Comparison of ENCODE assay signal across 29 cellular contexts in the genomic region with DNA sequence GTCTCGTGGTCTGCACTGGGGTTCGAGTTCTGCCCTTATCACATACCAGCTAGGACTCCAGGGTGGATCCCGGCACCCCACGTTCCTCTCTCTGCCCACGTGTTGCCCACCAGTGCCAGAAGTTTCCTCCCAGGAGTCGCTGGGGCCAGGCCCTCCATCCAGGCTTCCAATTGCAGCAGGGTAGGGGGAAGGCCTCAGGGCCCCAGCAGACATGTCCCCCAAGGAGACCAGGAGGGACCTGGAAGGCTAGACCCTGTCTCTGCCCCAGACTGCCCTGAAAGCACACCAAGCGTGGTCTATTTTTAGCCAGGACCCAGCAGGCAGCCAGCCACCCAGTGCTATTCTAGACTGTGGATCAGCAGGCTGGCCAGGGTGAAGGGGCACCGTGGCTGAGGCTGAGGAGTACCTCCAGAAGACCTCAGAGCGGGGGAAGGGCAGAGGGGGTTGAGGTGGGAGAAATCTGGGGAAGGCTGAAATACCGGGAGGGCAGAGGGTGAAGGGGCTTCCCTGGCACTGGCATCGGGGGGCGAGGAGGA. TPM values are rescaled to one million over a fixed set of nuclear protein-coding genes. Genes with fewer than 3 reads are reported as not detected.
DNase-seq lines count a peak whose midpoint lies in the region; ATAC-seq and TF ChIP-seq lines count a peak whose summit lies in the region.
"Had no signal": no experiment of that assay in that cellular context is flagged by ENCODE, and none has a peak within 500 bp of the region (broad histone marks: within the 10 kb centered on the region; RNA-seq: fewer than 3 reads in every experiment).

No MANE protein-coding gene starts in this region.

- WGBS in right cardiac atrium, result 68% methylated on average over 12 of the region's 12 CpGs
- WGBS in stomach, 5 donors, result 71 to 85% (median 84%) methylated on average over 9 to 12 of the region's 12 CpGs

- H3K4me1 ChIP-seq in BLaER1 treated with 17β-estradiol and CSF1 and Interleukin-3, amounts not matched to agents 10 nM and 100 nM, result peaks cover 51 to 100% (median 95%) of the 10 kb centered on the region in 10 experiments
- peaks cover 22% of the 10 kb centered on the region for H3K4me1 ChIP-seq in right cardiac atrium (ENCODE audit: control insufficient read depth, insufficient read depth, low read length)
- peaks cover 82 to 97% of the 10 kb centered on the region in 2 donors for H3K4me1 ChIP-seq in gastrocnemius medialis
- peaks cover 0 to 29% (median 13%) of the 10 kb centered on the region in 4 donors for H3K4me1 ChIP-seq in stomach

- TF ChIP-seq EP300 in stomach (IDR thresholded peaks at IDR 0.05), result no peak

- intact Hi-C loops in right cardiac atrium (cut with DNase I), result no loop called here
- intact Hi-C loops in gastrocnemius medialis (cut with DNase I; ENCODE audit: low total_unique reads), result loop anchor here (10.0 kb wide), 1 partner anchor 1337 kb away; no protein-coding TSS in a partner anchor
- intact Hi-C loops in stomach (cut with DNase I; ENCODE audit: low total_unique reads), result no loop called here

- H3K4me3 Mint-ChIP-seq in brain, result no peak overlapping the region
- H3K4me3 Mint-ChIP-seq in stimulated activated naive CD8-positive, alpha-beta T cell treated with anti-CD3 and anti-CD28 coated beads, Interleukin-15, amount 100 ng/mL, for 72 hours, result no peak overlapping the region
- H3K4me3 Mint-ChIP-seq: activated naive CD8-positive, alpha-beta T cell treated with anti-CD3 and anti-CD28 coated beads, Interleukin-2, amount 10 ng/mL, durations not matched to agents 7 days and 5 days; activated T-helper 1 cell treated with anti-CD3 and anti-CD28 coated beads, Interleukin-12 subunit alpha, Interleukin-12 subunit beta, Interleukin-2, Interleukin-4 antibody, amounts not matched to agents 30 ng/mL and 10 ng/mL and 1 ng/mL, durations not matched to agents 14 hours and 24 hours and 36 hours; CD4-positive, alpha-beta memory T cell had no signal

- no peaks in the 10 kb centered on the region for H3K9me3 ChIP-seq in BLaER1 treated with 17β-estradiol and CSF1 and Interleukin-3, amounts not matched to agents 10 nM and 100 nM (replicated peaks in 1 of 11)
- H3K9me3 ChIP-seq in right cardiac atrium (ENCODE audit: control insufficient read depth, low read length) (no peaks in the 10 kb centered on the region), gastrocnemius medialis (no peaks in the 10 kb centered on the region), stomach (no peaks in the 10 kb centered on the region)
- H3K9me3 ChIP-seq: breast epithelium, mucosa of descending colon had no signal

- H3K27me3 Mint-ChIP-seq in brain, result peaks cover 9% of the 10 kb centered on the region
- H3K27me3 Mint-ChIP-seq in stimulated activated naive CD8-positive, alpha-beta T cell treated with anti-CD3 and anti-CD28 coated beads, Interleukin-15, amount 100 ng/mL, for 72 hours, result no peaks in the 10 kb centered on the region
- H3K27me3 Mint-ChIP-seq: activated naive CD8-positive, alpha-beta T cell treated with anti-CD3 and anti-CD28 coated beads, Interleukin-2, amount 10 ng/mL, durations not matched to agents 7 days and 5 days had no signal

- in situ Hi-C loops in gastrocnemius medialis (cut with MboI; ENCODE audit: low sequenced_read_pairs in 4 of 4), result no loop called here

- ATAC-seq in right cardiac atrium (peak; percentile 51 to 66), gastrocnemius medialis (peak; percentile 65 to 68)
- ATAC-seq in stimulated activated naive CD8-positive, alpha-beta T cell treated with anti-CD3 and anti-CD28 coated beads, Interleukin-15, amount 100 ng/mL, for 72 hours, result no peak
- ATAC-seq: GM12878, HCT116, K562, mucosa of descending colon had no signal

- TF ChIP-seq POLR2A in gastrocnemius medialis (IDR thresholded peaks at IDR 0.05) (peak; percentile 58 to 67), stomach (IDR thresholded peaks at IDR 0.05) (no peak)

- H4K20me1 ChIP-seq in BLaER1 treated with 17β-estradiol and CSF1 and Interleukin-3, amounts not matched to agents 10 nM and 100 nM, result no peaks in the 10 kb centered on the region

- peak overlapping the region in 7 of 11 experiments; percentile 49 to 86 (median 81); a peak in 14 of 22 replicates for H3K27ac ChIP-seq in BLaER1 treated with 17β-estradiol and CSF1 and Interleukin-3, amounts not matched to agents 10 nM and 100 nM
- H3K27ac ChIP-seq in right cardiac atrium (ENCODE audit: low read length), result peak overlapping the region; percentile 71
- peak overlapping the region; percentile 95 to 99 (median 98) for H3K27ac ChIP-seq in gastrocnemius medialis
- no peak overlapping the region for H3K27ac ChIP-seq in stomach
- H3K27ac ChIP-seq: breast epithelium, PC-9 had no signal

- H3K27me3 ChIP-seq in BLaER1 treated with 17β-estradiol and CSF1 and Interleukin-3, amounts not matched to agents 10 nM and 100 nM, result peaks cover 0 to 7% (median 0%) of the 10 kb centered on the region in 11 experiments; a peak in 1 of 22 replicates
- no peaks in the 10 kb centered on the region for H3K27me3 ChIP-seq in right cardiac atrium (ENCODE audit: control insufficient read depth, insufficient read depth)
- no peaks in the 10 kb centered on the region for H3K27me3 ChIP-seq in gastrocnemius medialis
- no peaks in the 10 kb centered on the region for H3K27me3 ChIP-seq in stomach
- H3K27me3 ChIP-seq: breast epithelium had no signal

- H3K4me2 ChIP-seq in BLaER1 treated with 17β-estradiol and CSF1 and Interleukin-3, amounts not matched to agents 10 nM and 100 nM, result peak overlapping the region; percentile 83 to 98 (median 94)
- H3K4me2 ChIP-seq: PC-9 had no signal

- peak overlapping the region; percentile 7 to 91 (median 69) for H3K27ac Mint-ChIP-seq in brain
- peak overlapping the region in 1 of 2 donors; percentile 10 for H3K27ac Mint-ChIP-seq in stimulated activated naive CD8-positive, alpha-beta T cell treated with anti-CD3 and anti-CD28 coated beads, Interleukin-15, amount 100 ng/mL, for 72 hours
- H3K27ac Mint-ChIP-seq: activated naive CD8-positive, alpha-beta T cell treated with anti-CD3 and anti-CD28 coated beads, Interleukin-2, amount 10 ng/mL, durations not matched to agents 7 days and 5 days; activated T-helper 1 cell treated with anti-CD3 and anti-CD28 coated beads, Interleukin-12 subunit alpha, Interleukin-12 subunit beta, Interleukin-2, Interleukin-4 antibody, amounts not matched to agents 30 ng/mL and 10 ng/mL and 1 ng/mL, durations not matched to agents 14 hours and 24 hours and 36 hours; CD4-positive, alpha-beta memory T cell had no signal

- no peaks in the 10 kb centered on the region for H3K36me3 ChIP-seq in BLaER1 treated with 17β-estradiol and CSF1 and Interleukin-3, amounts not matched to agents 10 nM and 100 nM
- H3K36me3 ChIP-seq in gastrocnemius medialis, result no peaks in the 10 kb centered on the region
- H3K36me3 ChIP-seq in stomach, result no peaks in the 10 kb centered on the region
- H3K36me3 ChIP-seq: breast epithelium had no signal

- DNase-seq in right cardiac atrium (peak in 2 of 3 donors; percentile 83), gastrocnemius medialis (peak; percentile 79 to 93), NCI-H82 treated with DMSO at 0.1 percent for 48 hours (lab: John Stamatoyannopoulos, UW; ENCODE audit: unreplicated experiment) (no peak), HuH-7.5 (ENCODE audit: low spot score) (no peak), stomach (no peak)
- DNase-seq in stimulated activated naive CD8-positive, alpha-beta T cell treated with anti-CD3 and anti-CD28 coated beads, Interleukin-15, amount 100 ng/mL, for 72 hours, result no peak
- DNase-seq: activated CD4-positive, alpha-beta T cell treated with anti-CD3 and anti-CD28 coated beads for 1 hour; CD4-positive, alpha-beta memory T cell; dermis blood vessel endothelial cell; DMS53; mucosa of descending colon; NCI-H1694 treated with DMSO at 0.1 percent for 48 hours; NCI-H2227 treated with DMSO at 0.1 percent for 48 hours; PC-9; small intestine; stimulated activated CD4-positive, alpha-beta T cell treated with anti-CD3 and anti-CD28 coated beads, Interleukin-4, amount 100 ng/mL, for 1 hour; T1000 had no signal

- peak overlapping the region in 1 of 10 experiments; percentile 44; a peak in 1 of 20 replicates for H3K4me3 ChIP-seq in BLaER1 treated with 17β-estradiol and CSF1 and Interleukin-3, amounts not matched to agents 10 nM and 100 nM
- H3K4me3 ChIP-seq in right cardiac atrium (ENCODE audit: low read length) (no peak overlapping the region), gastrocnemius medialis (peak overlapping the region in 3 of 4 donors; percentile 31 to 48 (median 40)), stomach (no peak overlapping the region)
- H3K4me3 ChIP-seq: breast epithelium, GM12878, K562, mucosa of descending colon, PC-9 had no signal

- TF ChIP-seq CTCF in brain (conservative IDR thresholded peaks at IDR 0.05) (no peak), gastrocnemius medialis (IDR thresholded peaks at IDR 0.05 in 4 of 5, conservative IDR thresholded peaks at IDR 0.05 in 1 of 5) (no peak), stomach (IDR thresholded peaks at IDR 0.05) (no peak)

- H3K9me3 Mint-ChIP-seq in brain, result peaks cover 0 to 2% (median 0%) of the 10 kb centered on the region in 5 experiments
- H3K9me3 Mint-ChIP-seq in stimulated activated naive CD8-positive, alpha-beta T cell treated with anti-CD3 and anti-CD28 coated beads, Interleukin-15, amount 100 ng/mL, for 72 hours, result no peaks in the 10 kb centered on the region
- H3K9me3 Mint-ChIP-seq: activated naive CD8-positive, alpha-beta T cell treated with anti-CD3 and anti-CD28 coated beads, Interleukin-2, amount 10 ng/mL, durations not matched to agents 7 days and 5 days; activated T-helper 1 cell treated with anti-CD3 and anti-CD28 coated beads, Interleukin-12 subunit alpha, Interleukin-12 subunit beta, Interleukin-2, Interleukin-4 antibody, amounts not matched to agents 30 ng/mL and 10 ng/mL and 1 ng/mL, durations not matched to agents 14 hours and 24 hours and 36 hours; CD4-positive, alpha-beta memory T cell had no signal

- H3K36me3 Mint-ChIP-seq in brain, result no peaks in the 10 kb centered on the region
- H3K36me3 Mint-ChIP-seq: activated naive CD8-positive, alpha-beta T cell treated with anti-CD3 and anti-CD28 coated beads, Interleukin-2, amount 10 ng/mL, durations not matched to agents 7 days and 5 days; CD4-positive, alpha-beta memory T cell had no signal

- H3K4me1 Mint-ChIP-seq in brain, result peaks cover 76% of the 10 kb centered on the region
- H3K4me1 Mint-ChIP-seq in stimulated activated naive CD8-positive, alpha-beta T cell treated with anti-CD3 and anti-CD28 coated beads, Interleukin-15, amount 100 ng/mL, for 72 hours, result no peaks in the 10 kb centered on the region
- H3K4me1 Mint-ChIP-seq: activated naive CD8-positive, alpha-beta T cell treated with anti-CD3 and anti-CD28 coated beads, Interleukin-2, amount 10 ng/mL, durations not matched to agents 7 days and 5 days; CD4-positive, alpha-beta memory T cell had no signal

- peak overlapping the region in 9 of 11 experiments; percentile 23 to 79 (median 64); a peak in 14 of 22 replicates for H3K9ac ChIP-seq in BLaER1 treated with 17β-estradiol and CSF1 and Interleukin-3, amounts not matched to agents 10 nM and 100 nM

RNA-seq across cellular contexts. Expression of a gene that starts 18.8 kb away (rescaled TPM):
- polyA plus RNA-seq in brain (ENCODE audit: insufficient read depth, low read depth, low replicate concordance), result 23.1 TPM
- 100 to 1,000 TPM; 442 to 647 (median 536) TPM for total RNA-seq in right cardiac atrium
- 243 TPM for polyA plus RNA-seq in right cardiac atrium
- total RNA-seq in gastrocnemius medialis, result 100 to 1,000 TPM; 407 to 670 (median 484) TPM
- 100 to 1,000 TPM; 145 to 682 (median 198) TPM for total RNA-seq in stomach
- 10 to 100 TPM; 18.5 to 44.9 (median 33.2) TPM for polyA plus RNA-seq in stomach
- polyA plus RNA-seq: CD4-positive, alpha-beta memory T cell had no signal

RNA-seq across cellular contexts. Expression of a gene that starts 47.4 kb away (rescaled TPM):
- polyA plus RNA-seq in brain (ENCODE audit: insufficient read depth, low read depth, low replicate concordance) (not detected), right cardiac atrium (not detected), stomach (under 1 TPM in 2 of 3 donors, not detected in 1; 0.12 to 0.43 TPM)
- total RNA-seq in right cardiac atrium (not detected), gastrocnemius medialis (under 1 TPM in 1 of 4 donors, not detected in 3; 0.25 TPM), stomach (not detected)
- total RNA-seq: dermis blood vessel endothelial cell, fibroblast of villous mesenchyme, K562, mucosa of descending colon, osteoblast, PC-9, SK-MEL-5 had no signal
- polyA plus RNA-seq: AG04450, K562 had no signal

Comparison
In these comparisons a context has a peak if more than half of its experiments do, and no peak if none do; other contexts are left out.
1. H3K27ac ChIP-seq: peak in BLaER1 treated with 17β-estradiol and CSF1 and Interleukin-3, amounts not matched to agents 10 nM and 100 nM (7 of 11), right cardiac atrium (single experiment) and gastrocnemius medialis (4 of 4); none in stomach (0 of 5).
2. H3K4me3 ChIP-seq: peak in gastrocnemius medialis (3 of 4); none in right cardiac atrium (single experiment) and stomach (0 of 4).
3. DNase-seq: peak in right cardiac atrium (2 of 3) and gastrocnemius medialis (2 of 2); none in NCI-H82 treated with DMSO at 0.1 percent for 48 hours (single experiment), HuH-7.5 (single experiment), stimulated activated naive CD8-positive, alpha-beta T cell treated with anti-CD3 and anti-CD28 coated beads, Interleukin-15, amount 100 ng/mL, for 72 hours (0 of 2) and stomach (single experiment).
4. POLR2A ChIP-seq: peak in gastrocnemius medialis (2 of 2); none in stomach (0 of 4).